Comparison of ENCODE assay signal across 8 cellular contexts in genomic region chrX:72094894-72095293, GRCh38. TPM values are rescaled to one million over a fixed set of nuclear protein-coding genes. Genes with fewer than 3 reads are reported as not detected.
A peak's percentile ranks its signal among the peaks of the same experiment; 100 is the strongest.
DNase-seq lines count a peak whose midpoint lies in the region; ATAC-seq and TF ChIP-seq lines count a peak whose summit lies in the region.

No MANE protein-coding gene starts in this region.

- H3K27me3 Mint-ChIP-seq in HFFc6 (ENCODE audit: insufficient read depth) (peaks cover 6% of the 10 kb centered on the region), osteocyte (ENCODE audit: unreplicated experiment) (no peaks in the 10 kb centered on the region)
- H3K27me3 Mint-ChIP-seq in activated T-helper 2 cell treated with anti-CD3 and anti-CD28 coated beads, Interferon-gamma antibody, Interleukin-2, Interleukin-4, amounts not matched to agents 10 μg/mL and 5 μg/mL and 100 μg/mL, durations not matched to agents 14 hours and 24 hours and 36 hours (ENCODE audit: low read depth) = peaks cover 27% of the 10 kb centered on the region

- peaks cover 4% of the 10 kb centered on the region for H3K4me1 ChIP-seq in mesodermal cell (ENCODE audit: control insufficient read depth, insufficient read depth, low read length, poor library complexity, severe bottlenecking)

- H3K9me3 Mint-ChIP-seq in HFFc6 = no peaks in the 10 kb centered on the region
- H3K9me3 Mint-ChIP-seq in activated T-helper 2 cell treated with anti-CD3 and anti-CD28 coated beads, Interferon-gamma antibody, Interleukin-2, Interleukin-4, amounts not matched to agents 10 μg/mL and 5 μg/mL and 100 μg/mL, durations not matched to agents 14 hours and 24 hours and 36 hours = no peaks in the 10 kb centered on the region
- H3K9me3 Mint-ChIP-seq in osteocyte (ENCODE audit: unreplicated experiment) = no peaks in the 10 kb centered on the region

- H3K36me3 Mint-ChIP-seq in HFFc6 (ENCODE audit: low read depth) = no peaks in the 10 kb centered on the region
- H3K36me3 Mint-ChIP-seq in activated T-helper 2 cell treated with anti-CD3 and anti-CD28 coated beads, Interferon-gamma antibody, Interleukin-2, Interleukin-4, amounts not matched to agents 10 μg/mL and 5 μg/mL and 100 μg/mL, durations not matched to agents 14 hours and 24 hours and 36 hours (ENCODE audit: low read depth) = no peaks in the 10 kb centered on the region
- H3K36me3 Mint-ChIP-seq in osteocyte (ENCODE audit: unreplicated experiment) = no peaks in the 10 kb centered on the region

- H3K4me1 Mint-ChIP-seq in HFFc6 (ENCODE audit: low read depth) (no peaks in the 10 kb centered on the region), osteocyte (ENCODE audit: unreplicated experiment) (no peaks in the 10 kb centered on the region)
- peaks cover 5% of the 10 kb centered on the region for H3K4me1 Mint-ChIP-seq in activated T-helper 2 cell treated with anti-CD3 and anti-CD28 coated beads, Interferon-gamma antibody, Interleukin-2, Interleukin-4, amounts not matched to agents 10 μg/mL and 5 μg/mL and 100 μg/mL, durations not matched to agents 14 hours and 24 hours and 36 hours (ENCODE audit: low read depth)

- intact Hi-C loops in activated T-helper 2 cell treated with anti-CD3 and anti-CD28 coated beads, Interferon-gamma antibody, Interleukin-2, Interleukin-4, amounts not matched to agents 10 μg/mL and 5 μg/mL and 100 μg/mL, durations not matched to agents 14 hours and 24 hours and 36 hours (cut with micrococcal nuclease) = no loop called here

- no peak overlapping the region for H3K4me3 Mint-ChIP-seq in HFFc6
- no peak overlapping the region for H3K4me3 Mint-ChIP-seq in activated T-helper 2 cell treated with anti-CD3 and anti-CD28 coated beads, Interferon-gamma antibody, Interleukin-2, Interleukin-4, amounts not matched to agents 10 μg/mL and 5 μg/mL and 100 μg/mL, durations not matched to agents 14 hours and 24 hours and 36 hours (ENCODE audit: low read depth)
- H3K4me3 Mint-ChIP-seq in osteocyte (ENCODE audit: unreplicated experiment) = no peak overlapping the region

- H3K27ac Mint-ChIP-seq in HFFc6 = peak overlapping the region; percentile 18; the same call in 1 of the 2 replicates
- H3K27ac Mint-ChIP-seq in activated T-helper 2 cell treated with anti-CD3 and anti-CD28 coated beads, Interferon-gamma antibody, Interleukin-2, Interleukin-4, amounts not matched to agents 10 μg/mL and 5 μg/mL and 100 μg/mL, durations not matched to agents 14 hours and 24 hours and 36 hours = no peak overlapping the region
- H3K27ac Mint-ChIP-seq in osteocyte (ENCODE audit: unreplicated experiment) = no peak overlapping the region

- no peak for TF ChIP-seq POLR2A in GM18505 (IDR thresholded peaks at IDR 0.05; ENCODE audit: borderline replicate concordance, extremely low read depth, insufficient read depth, insufficient read length)

- 43 to 56% methylated on average over 1 to 3 of the region's 4 CpGs for WGBS in mesodermal cell (ENCODE audit: insufficient coverage in 2 of 2), 2 experiments

- H3K27ac ChIP-seq in mesodermal cell (ENCODE audit: low read depth, low read length, severe bottlenecking) = peak overlapping the region; percentile 71

- TF ChIP-seq CTCF in HFFc6 (IDR thresholded peaks at IDR 0.05) (no peak), osteocyte (IDR thresholded peaks at IDR 0.05) (no peak)

- peak; percentile 91 for ATAC-seq in GM18505 (IDR thresholded peaks at IDR 0.05; ENCODE audit: unreplicated experiment)

- no peaks in the 10 kb centered on the region for H3K9me3 ChIP-seq in mesodermal cell (ENCODE audit: control insufficient read depth, low read length)

- DNase-seq in HFFc6 = no peak
- peak; percentile 21 for DNase-seq in NCI-H510A (lab: John Stamatoyannopoulos, UW)
- DNase-seq in activated T-helper 2 cell treated with anti-CD3 and anti-CD28 coated beads, Interferon-gamma antibody, Interleukin-2, Interleukin-4, amounts not matched to agents 10 μg/mL and 5 μg/mL and 100 μg/mL, durations not matched to agents 14 hours and 24 hours and 36 hours (ENCODE audit: low spot score) = peak; percentile 54
- DNase-seq in NCI-H2081 treated with DMSO at 0.1 percent for 48 hours (lab: John Stamatoyannopoulos, UW) = no peak
- no peak for DNase-seq in osteocyte (ENCODE audit: extremely low spot score, unreplicated experiment)
- DNase-seq in NCI-H1694 treated with DMSO at 0.1 percent for 48 hours (lab: John Stamatoyannopoulos, UW) = no peak

- peaks cover 2% of the 10 kb centered on the region for H3K36me3 ChIP-seq in mesodermal cell (ENCODE audit: control insufficient read depth, insufficient read depth, low read length)

- H3K4me3 ChIP-seq in mesodermal cell (ENCODE audit: extremely low read depth, insufficient read depth, low read length, poor library complexity, severe bottlenecking) = no peak overlapping the region

RNA-seq across cellular contexts. Expression of gene RTL5, which starts 36.8 kb away (rescaled TPM):
- 1 to 10 TPM; 1.5 to 2.0 (median 1.9) TPM for total RNA-seq in HFFc6 (2021; fragmentation: NEBNext Ultra II Directional; extraction: Animal tissue kit (Norgen Biotek cat#: 25700))
- 0.23 and 0.25 TPM in 2 replicates for total RNA-seq in activated T-helper 2 cell treated with anti-CD3 and anti-CD28 coated beads, Interferon-gamma antibody, Interleukin-2, Interleukin-4, amounts not matched to agents 10 μg/mL and 5 μg/mL and 100 μg/mL, durations not matched to agents 14 hours and 24 hours and 36 hours
- 12.0 TPM for polyA plus RNA-seq in mesodermal cell (2013, experiment 1 of 2)
- polyA plus RNA-seq in mesodermal cell (2013, experiment 2 of 2) = 10.1 TPM
- total RNA-seq in osteocyte = 19.5 and 19.9 TPM in 2 replicates

Comparison
In these comparisons a context has a peak if more than half of its experiments do, and no peak if none do; other contexts are left out.
1. DNase-seq: peak in NCI-H510A (single experiment) and activated T-helper 2 cell treated with anti-CD3 and anti-CD28 coated beads, Interferon-gamma antibody, Interleukin-2, Interleukin-4, amounts not matched to agents 10 μg/mL and 5 μg/mL and 100 μg/mL, durations not matched to agents 14 hours and 24 hours and 36 hours (single experiment); none in HFFc6 (single experiment), NCI-H2081 treated with DMSO at 0.1 percent for 48 hours (single experiment), osteocyte (single experiment) and NCI-H1694 treated with DMSO at 0.1 percent for 48 hours (single experiment).